13 cellular contexts compared by ENCODE assay signal in genomic region chr10:17217661-17218306, GRCh38. TPM values are rescaled to one million over a fixed set of nuclear protein-coding genes. Genes with fewer than 3 reads are reported as not detected.
DNase-seq lines count a peak whose midpoint lies in the region; ATAC-seq, FAIRE-seq and TF ChIP-seq lines count a peak whose summit lies in the region.
"Had no signal": no experiment of that assay in that cellular context is flagged by ENCODE, and none has a peak within 500 bp of the region (broad histone marks: within the 10 kb centered on the region; RNA-seq: fewer than 3 reads in every experiment).

No MANE protein-coding gene starts in this region.

- no peaks in the 10 kb centered on the region for H4K20me1 ChIP-seq in K562 (replicated peaks; ENCODE audit: control insufficient read depth, insufficient read depth, low read length)

- TF ChIP-seq RAD21 in K562 (CRISPR knock-in tag; conservative IDR thresholded peaks at IDR 0.05 in 1 of 2, IDR thresholded peaks at IDR 0.05 in 1 of 2): no peak

- H3K27me3 ChIP-seq in HUES6 (ENCODE audit: control insufficient read depth, insufficient read depth, low read length) (no peaks in the 10 kb centered on the region), K562 (ENCODE audit: control insufficient read depth in 2 of 2, insufficient read depth in 2 of 2, low read length in 2 of 2) (no peaks in the 10 kb centered on the region), left ventricle myocardium inferior (ENCODE audit: low read depth) (no peaks in the 10 kb centered on the region), psoas muscle (ENCODE audit: insufficient read depth in 3 of 3, low read length in 2 of 3) (no peaks in the 10 kb centered on the region)
- H3K27me3 ChIP-seq: colonic mucosa had no signal

- H3K9me1 ChIP-seq in K562 (ENCODE audit: control insufficient read depth, insufficient read depth, low read length): no peaks in the 10 kb centered on the region

- POLR2A ChIA-PET in K562 (lab: Yijun Ruan, JAX): no interaction called here

- no peak for FAIRE-seq in K562 (lab: Jason Lieb, UNC)

- CTCF ChIA-PET in K562 (lab: Yijun Ruan, JAX; ENCODE audit: low intra/inter-chr PET ratio): no interaction called here

- peak overlapping the region; percentile 70 for H3K4me3 Mint-ChIP-seq in natural killer cell treated with Interleukin-12 subunit alpha and Interleukin-12 subunit beta and Interleukin-15 and Interleukin-18, amount 100 ng/mL, for 72 hours

- H3K4me1 Mint-ChIP-seq in natural killer cell treated with Interleukin-12 subunit alpha and Interleukin-12 subunit beta and Interleukin-15 and Interleukin-18, amount 100 ng/mL, for 72 hours (ENCODE audit: low read depth in 2 of 2): peaks cover 38 to 46% of the 10 kb centered on the region in 2 donors

- H3K27ac ChIP-seq in HUES6 (ENCODE audit: low read depth, low read length): 0 out of 2 replicates have a peak overlapping the region, but pooled peaks have one; percentile 39
- no peak overlapping the region for H3K27ac ChIP-seq in K562 (ENCODE audit: extremely low read depth, low read depth, low read length)
- H3K27ac ChIP-seq in left ventricle myocardium inferior (replicated peaks): no peak overlapping the region
- no peak overlapping the region for H3K27ac ChIP-seq in psoas muscle

- H3K9ac ChIP-seq in HUES6 (ENCODE audit: low read length) (no peak overlapping the region), K562 (ENCODE audit: insufficient read depth in 1 of 2, low read depth in 2 of 2, low read length in 2 of 2) (no peak overlapping the region)

- H3K27me3 Mint-ChIP-seq in natural killer cell treated with Interleukin-12 subunit alpha and Interleukin-12 subunit beta and Interleukin-15 and Interleukin-18, amount 100 ng/mL, for 72 hours: no peaks in the 10 kb centered on the region

- H3K9me3 Mint-ChIP-seq in natural killer cell treated with Interleukin-12 subunit alpha and Interleukin-12 subunit beta and Interleukin-15 and Interleukin-18, amount 100 ng/mL, for 72 hours: no peaks in the 10 kb centered on the region
- H3K9me3 Mint-ChIP-seq: naive B cell had no signal

- no peaks in the 10 kb centered on the region for H3K36me3 Mint-ChIP-seq in natural killer cell treated with Interleukin-12 subunit alpha and Interleukin-12 subunit beta and Interleukin-15 and Interleukin-18, amount 100 ng/mL, for 72 hours
- H3K36me3 Mint-ChIP-seq: naive B cell had no signal

- H3K36me3 ChIP-seq in HUES6 (ENCODE audit: control insufficient read depth, insufficient read depth, low read length) (no peaks in the 10 kb centered on the region), K562 (ENCODE audit: control insufficient read depth, insufficient read depth, low read length) (no peaks in the 10 kb centered on the region), left ventricle myocardium inferior (no peaks in the 10 kb centered on the region), psoas muscle (ENCODE audit: insufficient read depth in 1 of 2, low read depth in 1 of 2) (no peaks in the 10 kb centered on the region)
- H3K36me3 ChIP-seq: colonic mucosa had no signal

- H3K4me3 ChIP-seq in HUES6 (ENCODE audit: low read depth, low read length) (no peak overlapping the region), K562 (no peak overlapping the region), left ventricle myocardium inferior (no peak overlapping the region), psoas muscle (no peak overlapping the region)
- H3K4me3 ChIP-seq: colonic mucosa had no signal

- no TSS peak for BruUV-seq in K562 (replicated peaks; lab: Mats Ljungman, UMichigan)

- intact Hi-C loops in K562 (cut with micrococcal nuclease) (no loop called here), left ventricle myocardium inferior (cut with micrococcal nuclease) (no loop called here), psoas muscle (cut with DNase I) (no loop called here)

- no peak for ATAC-seq in K562
- ATAC-seq in natural killer cell treated with Interleukin-12 subunit alpha and Interleukin-12 subunit beta and Interleukin-15 and Interleukin-18, amount 100 ng/mL, for 72 hours: no peak
- ATAC-seq in psoas muscle: no peak
- no peak for ATAC-seq in GM19351 (IDR thresholded peaks at IDR 0.05; ENCODE audit: unreplicated experiment)
- ATAC-seq in GM21390 (IDR thresholded peaks at IDR 0.05; ENCODE audit: unreplicated experiment): no peak

- WGBS in K562 (ENCODE audit: insufficient coverage, low coverage, missing lambda C conversion rate): 89% methylated on average over 2 of the region's 2 CpGs
- 95 to 99% (median 96%) methylated on average over 2 of the region's 2 CpGs for WGBS in psoas muscle, 3 donors

- no peak overlapping the region for H2AFZ ChIP-seq in K562 (ENCODE audit: low read depth, low read length)

- TF ChIP-seq CTCF in K562 (IDR thresholded peaks at IDR 0.05 in 2 of 3, conservative IDR thresholded peaks at IDR 0.05 in 1 of 3; ENCODE audit: insufficient read depth in 2 of 3, low read depth in 1 of 3, low read length in 3 of 3): no peak
- no peak for TF ChIP-seq CTCF in left ventricle myocardium inferior (IDR thresholded peaks at IDR 0.05; ENCODE audit: borderline replicate concordance)
- no peak for TF ChIP-seq CTCF in psoas muscle (IDR thresholded peaks at IDR 0.05)

- H3K79me2 ChIP-seq in K562 (ENCODE audit: control insufficient read depth, insufficient read depth, low read length): 0 out of 3 replicates have a peak, but pooled peaks cover 2% of the 10 kb centered on the region

- peak; percentile 57 for DNase-seq in AG20443 (ENCODE audit: low spot score)
- DNase-seq in K562 (ENCODE audit: extremely low read depth in 1 of 4, low spot score in 3 of 4): no peak
- DNase-seq in natural killer cell treated with Interleukin-12 subunit alpha and Interleukin-12 subunit beta and Interleukin-15 and Interleukin-18, amount 100 ng/mL, for 72 hours (ENCODE audit: low spot score): no peak
- DNase-seq in left ventricle myocardium inferior: no peak
- DNase-seq in psoas muscle: no peak
- DNase-seq: activated CD4-positive, alpha-beta T cell treated with anti-CD3 and anti-CD28 coated beads, Interleukin-2, amount 50 U/mL, for 1 hour; colonic mucosa; naive B cell; NCI-H1694; stimulated activated CD4-positive, alpha-beta T cell treated with anti-CD3 and anti-CD28 coated beads, Interleukin-1b, Interleukin-23, amount 100 ng/mL, for 48 hours had no signal

- in situ Hi-C loops in K562 (cut with MboI): no loop called here

- no peak for TF ChIP-seq EP300 in K562 (IDR thresholded peaks at IDR 0.05; ENCODE audit: low read length)

- H3K27ac Mint-ChIP-seq in natural killer cell treated with Interleukin-12 subunit alpha and Interleukin-12 subunit beta and Interleukin-15 and Interleukin-18, amount 100 ng/mL, for 72 hours: peak overlapping the region; percentile 98 to 100
- H3K27ac Mint-ChIP-seq: naive B cell had no signal

- H3K4me1 ChIP-seq in HUES6 (ENCODE audit: control insufficient read depth, insufficient read depth, low read length) (peaks cover 34% of the 10 kb centered on the region), K562 (replicated peaks in 1 of 2; ENCODE audit: control insufficient read depth in 2 of 2, insufficient read depth in 2 of 2, low read length in 2 of 2) (peaks cover 5 to 40% of the 10 kb centered on the region in 2 experiments), left ventricle myocardium inferior (peaks cover 17% of the 10 kb centered on the region), psoas muscle (no peaks in the 10 kb centered on the region)
- H3K4me1 ChIP-seq: colonic mucosa had no signal

- TF ChIP-seq POLR2A in K562 (conservative IDR thresholded peaks at IDR 0.05): no peak

- H3K9me3 ChIP-seq in HUES6 (ENCODE audit: control insufficient read depth, insufficient read depth, low read depth, low read length) (no peaks in the 10 kb centered on the region), K562 (replicated peaks; ENCODE audit: control insufficient read depth, insufficient read depth, low read depth, low read length) (no peaks in the 10 kb centered on the region), left ventricle myocardium inferior (replicated peaks) (no peaks in the 10 kb centered on the region), psoas muscle (no peaks in the 10 kb centered on the region)
- H3K9me3 ChIP-seq: colonic mucosa had no signal

- no peak overlapping the region for H3K4me2 ChIP-seq in K562 (ENCODE audit: insufficient read depth, low read length)

RNA-seq across cellular contexts. Expression of gene VIM, which starts 10.3 kb away (rescaled TPM):
- total RNA-seq in K562 (2011; cell fraction: chromatin; rRNA removed; ENCODE audit: low replicate concordance): 119 and 160 TPM in 2 replicates
- total RNA-seq in K562 (2011; cell fraction: nucleolus; rRNA removed): 119 and 169 TPM in 2 replicates
- total RNA-seq in K562 (2011; cell fraction: nucleoplasm; rRNA removed): 116 and 178 TPM in 2 replicates
- total RNA-seq in K562 (2014; rRNA removed) (604 and 655 TPM in 2 replicates), K562 (2014; rRNA removed; fragmentation: Illumina TruSeq; extraction: Trizol) (264 and 301 TPM in 2 replicates), K562 (2015; rRNA removed; fragmentation: Illumina TruSeq; extraction: Trizol) (441 and 490 TPM in 2 replicates), K562 (2021) (571 and 621 TPM in 2 replicates), left ventricle myocardium inferior (375 TPM), psoas muscle (100 to 1,000 TPM; 166 to 315 (median 198) TPM)
- polyA plus RNA-seq in K562 (2011; rRNA removed) (300 and 518 TPM in 2 replicates), K562 (2014; fragmentation: Illumina TruSeq; extraction: Trizol) (458 and 481 TPM in 2 replicates), K562 (2014; fragmentation: Nextera tagmentation; extraction: Ambion mirVana) (100 to 1,000 TPM in 1 of 2 experiments, 10 to 100 TPM in 1; 86.0 to 123 TPM), K562 (2014; rRNA removed) (275 and 383 TPM in 2 replicates), psoas muscle (100 to 1,000 TPM; 126 to 443 (median 175) TPM)
- 296 and 577 TPM in 2 replicates for polyA plus RNA-seq in K562 (2011; cell fraction: cytosol; rRNA removed)
- polyA plus RNA-seq in K562 (2011; cell fraction: nucleus; rRNA removed): 267 and 332 TPM in 2 replicates
- 869 and 1,478 TPM in 2 replicates for polyA plus RNA-seq in K562 (2012)
- polyA minus RNA-seq in K562 (2011; rRNA and poly(A)+ RNA removed): 448 and 611 TPM in 2 replicates
- 361 and 458 TPM in 2 replicates for polyA minus RNA-seq in K562 (2011; cell fraction: cytosol; rRNA and poly(A)+ RNA removed)
- 168 and 199 TPM in 2 replicates for polyA minus RNA-seq in K562 (2011; cell fraction: nucleus; rRNA and poly(A)+ RNA removed)
- 100 to 1,000 TPM; 587 to 647 TPM for total RNA-seq in natural killer cell treated with Interleukin-12 subunit alpha and Interleukin-12 subunit beta and Interleukin-15 and Interleukin-18, amount 100 ng/mL, for 72 hours

RNA-seq across cellular contexts. Expression of gene TRDMT1, which starts 16.3 kb away (rescaled TPM):
- 5.7 and 18.9 TPM in 2 replicates for total RNA-seq in K562 (2011; cell fraction: chromatin; rRNA removed; ENCODE audit: low replicate concordance)
- 2.3 and 4.5 TPM in 2 replicates for total RNA-seq in K562 (2011; cell fraction: nucleolus; rRNA removed)
- total RNA-seq in K562 (2011; cell fraction: nucleoplasm; rRNA removed): 10.6 and 14.4 TPM in 2 replicates
- 5.6 and 6.9 TPM in 2 replicates for total RNA-seq in K562 (2014; rRNA removed)
- total RNA-seq in K562 (2014; rRNA removed; fragmentation: Illumina TruSeq; extraction: Trizol): 10.5 and 10.7 TPM in 2 replicates
- 5.6 and 7.0 TPM in 2 replicates for total RNA-seq in K562 (2015; rRNA removed; fragmentation: Illumina TruSeq; extraction: Trizol)
- total RNA-seq in K562 (2021): 9.1 and 10.2 TPM in 2 replicates
- polyA plus RNA-seq in K562 (2011; rRNA removed): 6.9 and 12.6 TPM in 2 replicates
- 1.8 and 2.4 TPM in 2 replicates for polyA plus RNA-seq in K562 (2011; cell fraction: cytosol; rRNA removed)
- polyA plus RNA-seq in K562 (2011; cell fraction: nucleus; rRNA removed): 5.4 and 6.7 TPM in 2 replicates
- polyA plus RNA-seq in K562 (2012): 4.1 and 6.4 TPM in 2 replicates
- polyA plus RNA-seq in K562 (2014; fragmentation: Illumina TruSeq; extraction: Trizol): 6.5 and 9.6 TPM in 2 replicates
- 1 to 10 TPM; 8.7 to 9.3 TPM for polyA plus RNA-seq in K562 (2014; fragmentation: Nextera tagmentation; extraction: Ambion mirVana)
- 5.4 and 6.2 TPM in 2 replicates for polyA plus RNA-seq in K562 (2014; rRNA removed)
- 10.9 and 12.3 TPM in 2 replicates for polyA minus RNA-seq in K562 (2011; rRNA and poly(A)+ RNA removed)
- 4.1 and 7.2 TPM in 2 replicates for polyA minus RNA-seq in K562 (2011; cell fraction: cytosol; rRNA and poly(A)+ RNA removed)
- 7.5 and 12.0 TPM in 2 replicates for polyA minus RNA-seq in K562 (2011; cell fraction: nucleus; rRNA and poly(A)+ RNA removed)
- 10 to 100 TPM in 1 of 2 donors, 1 to 10 TPM in 1; 8.1 to 15.2 TPM for total RNA-seq in natural killer cell treated with Interleukin-12 subunit alpha and Interleukin-12 subunit beta and Interleukin-15 and Interleukin-18, amount 100 ng/mL, for 72 hours
- total RNA-seq in left ventricle myocardium inferior: 4.0 TPM
- 1 to 10 TPM in 3 of 4 donors, under 1 TPM in 1; 0.84 to 2.7 (median 1.9) TPM for total RNA-seq in psoas muscle
- polyA plus RNA-seq in psoas muscle: 1 to 10 TPM in 2 of 3 donors, under 1 TPM in 1; 0.49 to 2.5 (median 2.3) TPM
